Comparison of ENCODE assay signal across 29 cellular contexts in genomic region chr9:124441291-124441690, GRCh38. TPM values are rescaled to one million over a fixed set of nuclear protein-coding genes. Genes with fewer than 3 reads are reported as not detected.
"Had no signal": no experiment of that assay in that cellular context is flagged by ENCODE, and none has a peak within 500 bp of the region (broad histone marks: within the 10 kb centered on the region; RNA-seq: fewer than 3 reads in every experiment).

No MANE protein-coding gene starts in this region.

- H3K9me3 Mint-ChIP-seq: activated CD4-positive, alpha-beta memory T cell treated with anti-CD3 and anti-CD28 coated beads, Interleukin-2, amount 10 ng/mL, durations not matched to agents 7 days and 5 days; activated naive CD4-positive, alpha-beta T cell treated with anti-CD3 and anti-CD28 coated beads for 36 hours; activated T-helper 17 cell treated with anti-CD3 and anti-CD28 coated beads, Interleukin-2, amount 50 U/mL, for 72 hours; central memory CD8-positive, alpha-beta T cell; neural crest cell; T-helper 2 cell treated with Interferon-gamma antibody and Interleukin-4, amounts not matched to agents 5 μg/mL and 100 μg/mL, for 36 hours had no signal

- H3K27ac Mint-ChIP-seq: activated CD4-positive, alpha-beta memory T cell treated with anti-CD3 and anti-CD28 coated beads, Interleukin-2, amount 10 ng/mL, durations not matched to agents 7 days and 5 days; activated CD4-positive, alpha-beta T cell treated with anti-CD3 and anti-CD28 coated beads for 36 hours; activated CD8-positive, alpha-beta memory T cell treated with anti-CD3 and anti-CD28 coated beads, Interleukin-2, amount 10 ng/mL, durations not matched to agents 7 days and 5 days; activated naive CD4-positive, alpha-beta T cell treated with anti-CD3 and anti-CD28 coated beads for 36 hours; activated T-helper 17 cell treated with anti-CD3 and anti-CD28 coated beads, Interleukin-2, amount 50 U/mL, for 72 hours; naive B cell; stimulated activated memory B cell treated with anti-CD40 and anti-IgM and Interleukin-4, amounts not matched to agents 10 μg/mL and 1 μg/mL and 100 μg/mL, for 72 hours; T-helper 2 cell treated with Interferon-gamma antibody and Interleukin-4, amounts not matched to agents 5 μg/mL and 100 μg/mL, for 36 hours; WTC11 had no signal

- FAIRE-seq: endometrium, frontal cortex, pancreas, TTC549, urothelium cell line had no signal

- H3K9me3 ChIP-seq: mucosa of descending colon, pancreas, right lobe of liver had no signal

- H3K27ac ChIP-seq: ascending aorta, left ventricle myocardium inferior, pancreas, right lobe of liver, tibial nerve had no signal

- H3K4me3 ChIP-seq: ascending aorta, left ventricle myocardium inferior, mucosa of descending colon, pancreas, right lobe of liver, smooth muscle cell, tibial nerve had no signal

- H3K4me2 ChIP-seq: smooth muscle cell had no signal

- H3K4me3 Mint-ChIP-seq: activated CD4-positive, alpha-beta memory T cell treated with anti-CD3 and anti-CD28 coated beads, Interleukin-2, amount 10 ng/mL, durations not matched to agents 7 days and 5 days; activated CD4-positive, alpha-beta T cell treated with anti-CD3 and anti-CD28 coated beads for 36 hours; activated CD8-positive, alpha-beta memory T cell treated with anti-CD3 and anti-CD28 coated beads, Interleukin-2, amount 10 ng/mL, durations not matched to agents 7 days and 5 days; activated naive CD4-positive, alpha-beta T cell treated with anti-CD3 and anti-CD28 coated beads for 36 hours; activated T-helper 17 cell treated with anti-CD3 and anti-CD28 coated beads, Interleukin-2, amount 50 U/mL, for 72 hours; central memory CD8-positive, alpha-beta T cell; naive B cell; neural crest cell; stimulated activated memory B cell treated with anti-CD40 and anti-IgM and Interleukin-4, amounts not matched to agents 10 μg/mL and 1 μg/mL and 100 μg/mL, for 72 hours; T-helper 2 cell treated with Interferon-gamma antibody and Interleukin-4, amounts not matched to agents 5 μg/mL and 100 μg/mL, for 36 hours; WTC11 had no signal

- H3K4me1 Mint-ChIP-seq: activated CD4-positive, alpha-beta memory T cell treated with anti-CD3 and anti-CD28 coated beads, Interleukin-2, amount 10 ng/mL, durations not matched to agents 7 days and 5 days; activated CD4-positive, alpha-beta T cell treated with anti-CD3 and anti-CD28 coated beads for 36 hours; activated CD8-positive, alpha-beta memory T cell treated with anti-CD3 and anti-CD28 coated beads, Interleukin-2, amount 10 ng/mL, durations not matched to agents 7 days and 5 days; activated T-helper 17 cell treated with anti-CD3 and anti-CD28 coated beads, Interleukin-2, amount 50 U/mL, for 72 hours; central memory CD8-positive, alpha-beta T cell; neural crest cell; stimulated activated memory B cell treated with anti-CD40 and anti-IgM and Interleukin-4, amounts not matched to agents 10 μg/mL and 1 μg/mL and 100 μg/mL, for 72 hours; WTC11 had no signal

- ATAC-seq: activated CD4-positive, alpha-beta T cell treated with anti-CD3 and anti-CD28 coated beads for 36 hours; activated CD8-positive, alpha-beta memory T cell treated with anti-CD3 and anti-CD28 coated beads, Interleukin-2, amount 10 ng/mL, durations not matched to agents 7 days and 5 days; activated T-helper 17 cell treated with anti-CD3 and anti-CD28 coated beads, Interleukin-2, amount 50 U/mL, for 72 hours; mucosa of descending colon; pancreas; right lobe of liver; stimulated activated memory B cell treated with anti-CD40 and anti-IgM and Interleukin-4, amounts not matched to agents 10 μg/mL and 1 μg/mL and 100 μg/mL, for 72 hours; WTC11 had no signal

- H3K4me1 ChIP-seq: ascending aorta, left ventricle myocardium inferior, pancreas, right lobe of liver, tibial nerve had no signal

- H3K27me3 ChIP-seq: ascending aorta, pancreas, right lobe of liver, tibial nerve had no signal

- H3K36me3 Mint-ChIP-seq: activated CD8-positive, alpha-beta memory T cell treated with anti-CD3 and anti-CD28 coated beads, Interleukin-2, amount 10 ng/mL, durations not matched to agents 7 days and 5 days; stimulated activated memory B cell treated with anti-CD40 and anti-IgM and Interleukin-4, amounts not matched to agents 10 μg/mL and 1 μg/mL and 100 μg/mL, for 72 hours; WTC11 had no signal

- DNase-seq: activated CD4-positive, alpha-beta memory T cell treated with anti-CD3 and anti-CD28 coated beads, Interleukin-2, amount 10 ng/mL, durations not matched to agents 7 days and 5 days; activated CD4-positive, alpha-beta T cell treated with anti-CD3 and anti-CD28 coated beads for 36 hours; activated CD8-positive, alpha-beta memory T cell treated with anti-CD3 and anti-CD28 coated beads, Interleukin-2, amount 10 ng/mL, durations not matched to agents 7 days and 5 days; activated naive CD4-positive, alpha-beta T cell treated with anti-CD3 and anti-CD28 coated beads for 36 hours; activated T-cell treated with anti-CD3 and anti-CD28 coated beads, Interleukin-2, amount 50 U/mL, for 1 hour; cortex of kidney; erythroblast; left ventricle myocardium inferior; mucosa of descending colon; naive B cell; stimulated activated CD4-positive, alpha-beta T cell treated with anti-CD3 and anti-CD28 coated beads, Interleukin-4, amount 100 ng/mL, for 4 hours had no signal

- H3K36me3 ChIP-seq: ascending aorta, left ventricle myocardium inferior, pancreas, right lobe of liver, tibial nerve had no signal

RNA-seq across cellular contexts. Expression of gene ADGRD2, which starts 9.0 kb away (rescaled TPM):
- total RNA-seq: activated CD4-positive, alpha-beta memory T cell treated with anti-CD3 and anti-CD28 coated beads, Interleukin-2, amount 10 ng/mL, durations not matched to agents 7 days and 5 days; activated CD4-positive, alpha-beta T cell treated with anti-CD3 and anti-CD28 coated beads for 36 hours; activated CD8-positive, alpha-beta memory T cell treated with anti-CD3 and anti-CD28 coated beads, Interleukin-2, amount 10 ng/mL, durations not matched to agents 7 days and 5 days; activated naive CD4-positive, alpha-beta T cell treated with anti-CD3 and anti-CD28 coated beads for 36 hours; activated T-helper 17 cell treated with anti-CD3 and anti-CD28 coated beads, Interleukin-2, amount 50 U/mL, for 72 hours; ascending aorta; frontal cortex; kidney epithelial cell; left ventricle myocardium inferior; mucosa of descending colon; pancreas; right lobe of liver; smooth muscle cell; subcutaneous adipose tissue; tibial nerve had no signal
- polyA plus RNA-seq: adipose tissue, smooth muscle cell had no signal
